Comparison of ENCODE assay signal across 15 cellular contexts in genomic region chr1:221716713-221717490, GRCh38. TPM values are rescaled to one million over a fixed set of nuclear protein-coding genes. Genes with fewer than 3 reads are reported as not detected.
DNase-seq lines count a peak whose midpoint lies in the region; ATAC-seq and TF ChIP-seq lines count a peak whose summit lies in the region.
"Had no signal": no experiment of that assay in that cellular context is flagged by ENCODE, and none has a peak within 500 bp of the region (broad histone marks: within the 10 kb centered on the region; RNA-seq: fewer than 3 reads in every experiment).

No MANE protein-coding gene starts in this region.

- peaks cover 53% of the 10 kb centered on the region for H3K4me1 Mint-ChIP-seq in activated CD8-positive, alpha-beta memory T cell treated with anti-CD3 and anti-CD28 coated beads, Interleukin-2, amount 10 ng/mL, durations not matched to agents 7 days and 5 days
- peaks cover 71% of the 10 kb centered on the region for H3K4me1 Mint-ChIP-seq in chondrocyte (ENCODE audit: low read depth)

- no peak for TF ChIP-seq EP300 in transverse colon (IDR thresholded peaks at IDR 0.05; ENCODE audit: low read depth)

- ATAC-seq in activated CD8-positive, alpha-beta memory T cell treated with anti-CD3 and anti-CD28 coated beads, Interleukin-2, amount 10 ng/mL, durations not matched to agents 7 days and 5 days = no peak
- ATAC-seq in HG03521 (IDR thresholded peaks at IDR 0.05; ENCODE audit: unreplicated experiment) (no peak), HG03025 (IDR thresholded peaks at IDR 0.05; ENCODE audit: low FRiP score, unreplicated experiment) (no peak)

- H3K4me3 ChIP-seq in mesodermal cell (ENCODE audit: extremely low read depth, insufficient read depth, low read length, poor library complexity, severe bottlenecking) = no peak overlapping the region
- H3K4me3 ChIP-seq in transverse colon = no peak overlapping the region
- H3K4me3 ChIP-seq: thoracic aorta had no signal

- H3K4me3 Mint-ChIP-seq in activated CD8-positive, alpha-beta memory T cell treated with anti-CD3 and anti-CD28 coated beads, Interleukin-2, amount 10 ng/mL, durations not matched to agents 7 days and 5 days = no peak overlapping the region
- no peak overlapping the region for H3K4me3 Mint-ChIP-seq in chondrocyte (ENCODE audit: unreplicated experiment)
- H3K4me3 Mint-ChIP-seq: activated naive CD4-positive, alpha-beta T cell treated with anti-CD3 and anti-CD28 coated beads, Interleukin-2, amount 50 U/mL, for 24 hours had no signal

- no peaks in the 10 kb centered on the region for H3K9me3 ChIP-seq in mesodermal cell (ENCODE audit: control insufficient read depth, low read length)
- no peaks in the 10 kb centered on the region for H3K9me3 ChIP-seq in transverse colon
- H3K9me3 ChIP-seq: thoracic aorta had no signal

- in situ Hi-C loops in transverse colon (cut with MboI; ENCODE audit: low pct_ligation_motif_present in 1 of 4, low pct_unique_long_range_greater_than_20kb in 1 of 4, low sequenced_read_pairs in 3 of 4) = no loop called here

- intact Hi-C loops in transverse colon (cut with DNase I; ENCODE audit: low total_unique reads) = no loop called here

- H3K27me3 Mint-ChIP-seq in activated CD8-positive, alpha-beta memory T cell treated with anti-CD3 and anti-CD28 coated beads, Interleukin-2, amount 10 ng/mL, durations not matched to agents 7 days and 5 days = no peaks in the 10 kb centered on the region
- H3K27me3 Mint-ChIP-seq in chondrocyte (ENCODE audit: low read depth) = no peaks in the 10 kb centered on the region
- H3K27me3 Mint-ChIP-seq: activated naive CD4-positive, alpha-beta T cell treated with anti-CD3 and anti-CD28 coated beads, Interleukin-2, amount 50 U/mL, for 24 hours had no signal

- H3K27me3 ChIP-seq in transverse colon = no peaks in the 10 kb centered on the region

- DNase-seq in activated CD8-positive, alpha-beta memory T cell treated with anti-CD3 and anti-CD28 coated beads, Interleukin-2, amount 10 ng/mL, durations not matched to agents 7 days and 5 days = no peak
- DNase-seq in activated CD8-positive, alpha-beta memory T cell treated with anti-CD3 and anti-CD28 coated beads, Interleukin-2, amount 50 U/mL, for 4 hours = no peak
- DNase-seq in chondrocyte (ENCODE audit: low spot score) (no peak), transverse colon (no peak), GM19240 (ENCODE audit: insufficient read length, low spot score) (no peak)
- DNase-seq: activated CD8-positive, alpha-beta memory T cell treated with anti-CD3 and anti-CD28 coated beads for 24 hours; EL; head of caudate nucleus; Karpas-422; T-helper 1 cell had no signal

- peaks cover 58% of the 10 kb centered on the region for H3K36me3 Mint-ChIP-seq in activated CD8-positive, alpha-beta memory T cell treated with anti-CD3 and anti-CD28 coated beads, Interleukin-2, amount 10 ng/mL, durations not matched to agents 7 days and 5 days
- H3K36me3 Mint-ChIP-seq in chondrocyte (ENCODE audit: low read depth) = no peaks in the 10 kb centered on the region

- WGBS in mesodermal cell (ENCODE audit: insufficient coverage in 2 of 2), 2 experiments = 76 to 90% methylated on average over 3 to 5 of the region's 7 CpGs
- WGBS in transverse colon (ENCODE audit: low coverage in 1 of 2), 2 donors = 43 to 55% methylated on average over 7 of the region's 7 CpGs

- CTCF ChIA-PET in activated CD8-positive, alpha-beta memory T cell treated with anti-CD3 and anti-CD28 coated beads, Interleukin-2, amount 10 ng/mL, durations not matched to agents 7 days and 5 days (lab: Charles Lee) = no interaction called here

- H3K4me1 ChIP-seq in mesodermal cell (ENCODE audit: control insufficient read depth, insufficient read depth, low read length, poor library complexity, severe bottlenecking) = peaks cover 68% of the 10 kb centered on the region
- peaks cover 9 to 77% (median 36%) of the 10 kb centered on the region in 4 donors for H3K4me1 ChIP-seq in transverse colon

- H3K9me3 Mint-ChIP-seq in activated CD8-positive, alpha-beta memory T cell treated with anti-CD3 and anti-CD28 coated beads, Interleukin-2, amount 10 ng/mL, durations not matched to agents 7 days and 5 days (ENCODE audit: low read depth) = peaks cover 2% of the 10 kb centered on the region
- H3K9me3 Mint-ChIP-seq in chondrocyte (ENCODE audit: low read depth) = no peaks in the 10 kb centered on the region
- H3K9me3 Mint-ChIP-seq: activated naive CD4-positive, alpha-beta T cell treated with anti-CD3 and anti-CD28 coated beads, Interleukin-2, amount 50 U/mL, for 24 hours had no signal

- H3K36me3 ChIP-seq in mesodermal cell (ENCODE audit: control insufficient read depth, insufficient read depth, low read length) = peaks cover 15% of the 10 kb centered on the region
- no peaks in the 10 kb centered on the region for H3K36me3 ChIP-seq in transverse colon
- H3K36me3 ChIP-seq: thoracic aorta had no signal

- no peak for TF ChIP-seq CTCF in chondrocyte (IDR thresholded peaks at IDR 0.05)
- TF ChIP-seq CTCF in transverse colon (IDR thresholded peaks at IDR 0.05) = no peak

- TF ChIP-seq POLR2A in transverse colon (IDR thresholded peaks at IDR 0.05) = no peak

- H3K27ac ChIP-seq in mesodermal cell (ENCODE audit: low read depth, low read length, severe bottlenecking) = peak overlapping the region; percentile 43
- peak overlapping the region; percentile 71 to 79 (median 76) for H3K27ac ChIP-seq in transverse colon
- H3K27ac ChIP-seq: thoracic aorta had no signal

- H3K27ac Mint-ChIP-seq in activated CD8-positive, alpha-beta memory T cell treated with anti-CD3 and anti-CD28 coated beads, Interleukin-2, amount 10 ng/mL, durations not matched to agents 7 days and 5 days = peak overlapping the region; percentile 21
- H3K27ac Mint-ChIP-seq in chondrocyte (ENCODE audit: unreplicated experiment) = peak overlapping the region; percentile 86
- H3K27ac Mint-ChIP-seq: activated naive CD4-positive, alpha-beta T cell treated with anti-CD3 and anti-CD28 coated beads, Interleukin-2, amount 50 U/mL, for 24 hours had no signal

RNA-seq across cellular contexts. Expression of gene DUSP10, which starts 25.0 kb away (rescaled TPM):
- total RNA-seq in activated CD8-positive, alpha-beta memory T cell treated with anti-CD3 and anti-CD28 coated beads, Interleukin-2, amount 10 ng/mL, durations not matched to agents 7 days and 5 days = 10 to 100 TPM; 14.3 to 46.3 TPM
- total RNA-seq in chondrocyte (1.4 to 4.1 TPM (median 3.6 TPM) in 3 replicates), transverse colon (1 to 10 TPM; 1.6 to 7.2 (median 4.9) TPM)
- 10.2 TPM for polyA plus RNA-seq in mesodermal cell (2013, experiment 1 of 2)
- polyA plus RNA-seq in mesodermal cell (2013, experiment 2 of 2) = 9.3 TPM
